In genomic region chr21:14259669-14260458, GRCh38 we compare ENCODE assay signal across 8 cellular contexts. TPM values are rescaled to one million over a fixed set of nuclear protein-coding genes. Genes with fewer than 3 reads are reported as not detected.
DNase-seq lines count a peak whose midpoint lies in the region; ATAC-seq and TF ChIP-seq lines count a peak whose summit lies in the region.

No MANE protein-coding gene starts in this region.

- POLR2A ChIA-PET in Caco-2 (lab: Charles Lee) = no interaction called here

- no peaks in the 10 kb centered on the region for H3K36me3 ChIP-seq in Caco-2 (ENCODE audit: control insufficient read depth, insufficient read depth, low read length)
- H3K36me3 ChIP-seq in adrenal gland (replicated peaks in 1 of 2) = no peaks in the 10 kb centered on the region
- H3K36me3 ChIP-seq in hepatocyte (replicated peaks; ENCODE audit: insufficient read depth, low read depth) = no peaks in the 10 kb centered on the region
- H3K36me3 ChIP-seq in spleen = no peaks in the 10 kb centered on the region

- peak; percentile 40 to 46 for DNase-seq in Caco-2
- DNase-seq in NCI-H2029 treated with DMSO at 0.1 percent for 48 hours (lab: John Stamatoyannopoulos, UW) = peak; percentile 68
- no peak for DNase-seq in adrenal gland
- DNase-seq in hepatocyte (ENCODE audit: low spot score) = peak; percentile 73
- no peak for DNase-seq in spleen
- DNase-seq in omental fat pad (ENCODE audit: low spot score) = no peak

- BruUV-seq in Caco-2 (replicated peaks; lab: Mats Ljungman, UMichigan) = no TSS peak

- H3K27me3 ChIP-seq in Caco-2 (replicated peaks; ENCODE audit: control insufficient read depth, insufficient read depth, low read length) = no peaks in the 10 kb centered on the region
- H3K27me3 ChIP-seq in adrenal gland = peaks cover 6% of the 10 kb centered on the region
- H3K27me3 ChIP-seq in hepatocyte = no peaks in the 10 kb centered on the region
- no peaks in the 10 kb centered on the region for H3K27me3 ChIP-seq in spleen (replicated peaks in 1 of 7)

- no peak overlapping the region for H3K4me3 Mint-ChIP-seq in Caco-2 (ENCODE audit: unreplicated experiment)

- no peak overlapping the region for H3K27ac Mint-ChIP-seq in Caco-2 (ENCODE audit: unreplicated experiment)

- peaks cover 20% of the 10 kb centered on the region for H3K4me1 ChIP-seq in Caco-2
- H3K4me1 ChIP-seq in adrenal gland (replicated peaks in 1 of 2) = no peaks in the 10 kb centered on the region
- H3K4me1 ChIP-seq in hepatocyte (ENCODE audit: insufficient read depth) = peaks cover 8% of the 10 kb centered on the region
- H3K4me1 ChIP-seq in spleen = no peaks in the 10 kb centered on the region

- H3K4me2 ChIP-seq in hepatocyte = peak overlapping the region; percentile 55

- intact Hi-C loops in Caco-2 (cut with micrococcal nuclease; ENCODE audit: unreplicated experiment) (loop anchor here (10.0 kb wide), 1 partner anchor 125 kb away; the partner anchor contains the start of gene HSPA13), adrenal gland (cut with DNase I) (loop anchor here in 1 of 2 donors (10.0 kb wide), 1 partner anchor 1335 kb away; no protein-coding TSS in a partner anchor), spleen (cut with DNase I; ENCODE audit: low total_unique reads) (loop anchor here (10.0 kb wide), 1 partner anchor 1335 kb away; no protein-coding TSS in a partner anchor)

- H3K36me3 Mint-ChIP-seq in Caco-2 (ENCODE audit: insufficient read depth, unreplicated experiment) = no peaks in the 10 kb centered on the region

- no peaks in the 10 kb centered on the region for H3K79me2 ChIP-seq in hepatocyte

- TF ChIP-seq CTCF in Caco-2 (IDR thresholded peaks at IDR 0.05; ENCODE audit: insufficient read depth in 1 of 2, low read depth in 1 of 2, low read length in 1 of 2, severe bottlenecking in 1 of 2, unreplicated experiment in 1 of 2) (peak; percentile 36 to 47), adrenal gland (IDR thresholded peaks at IDR 0.05) (peak; percentile 33 to 67 (median 58)), hepatocyte (IDR thresholded peaks at IDR 0.05; ENCODE audit: poor library complexity) (peak; percentile 64), spleen (IDR thresholded peaks at IDR 0.05 in 8 of 11, conservative IDR thresholded peaks at IDR 0.05 in 3 of 11) (peak in 9 of 11 experiments; percentile 38 to 58 (median 47)), omental fat pad (IDR thresholded peaks at IDR 0.05) (no peak)

- H3K9me3 Mint-ChIP-seq in Caco-2 (ENCODE audit: unreplicated experiment) = no peaks in the 10 kb centered on the region

- CTCF ChIA-PET in Caco-2 (lab: Charles Lee) = interaction anchor here (1.2 kb wide), 1 partner anchor 123 kb away, joined by 4 read pairs; the partner anchor contains the start of gene HSPA13

- H3K27ac ChIP-seq in adrenal gland (no peak overlapping the region), hepatocyte (peak overlapping the region; percentile 43), spleen (no peak overlapping the region)

- no peaks in the 10 kb centered on the region for H3K9me2 ChIP-seq in hepatocyte (replicated peaks; ENCODE audit: insufficient read depth)

- H2AFZ ChIP-seq in hepatocyte = peak overlapping the region; percentile 32

- H3K4me1 Mint-ChIP-seq in Caco-2 (ENCODE audit: low read depth, unreplicated experiment) = no peaks in the 10 kb centered on the region

- peak; percentile 83 for ATAC-seq in GM21723 (IDR thresholded peaks at IDR 0.05; ENCODE audit: unreplicated experiment)
- no peak for ATAC-seq in HG03108 (IDR thresholded peaks at IDR 0.05; ENCODE audit: unreplicated experiment)
- ATAC-seq in omental fat pad (ENCODE audit: low FRiP score) = no peak

- no peaks in the 10 kb centered on the region for H4K20me1 ChIP-seq in hepatocyte (ENCODE audit: insufficient read depth, poor library complexity, severe bottlenecking)

- H3K4me3 ChIP-seq in Caco-2 (ENCODE audit: low read depth, low read length) (no peak overlapping the region), adrenal gland (no peak overlapping the region), hepatocyte (no peak overlapping the region), spleen (no peak overlapping the region)

- TF ChIP-seq POLR2A in adrenal gland (IDR thresholded peaks at IDR 0.05) (no peak), spleen (IDR thresholded peaks at IDR 0.05) (no peak)

- H3K9me3 ChIP-seq in Caco-2 (no peaks in the 10 kb centered on the region), adrenal gland (replicated peaks in 1 of 3) (no peaks in the 10 kb centered on the region), hepatocyte (ENCODE audit: low read depth) (no peaks in the 10 kb centered on the region), spleen (no peaks in the 10 kb centered on the region)

- no peaks in the 10 kb centered on the region for H3K27me3 Mint-ChIP-seq in Caco-2 (ENCODE audit: insufficient read depth, unreplicated experiment)

- WGBS in adrenal gland, 4 donors = 26 to 28% (median 27%) methylated on average over 5 of the region's 5 CpGs
- 24% methylated on average over 5 of the region's 5 CpGs for WGBS in hepatocyte (ENCODE audit: low lambda C conversion rate, missing lambda C conversion rate)
- 38 to 43% (median 38%) methylated on average over 5 of the region's 5 CpGs for WGBS in spleen, 5 donors

RNA-seq across cellular contexts. Expression of gene RBM11, which starts 43.9 kb away (rescaled TPM):
- total RNA-seq in Caco-2 (2022) (0.61 and 0.74 TPM in 2 replicates), adrenal gland (10 to 100 TPM in 1 of 8 donors, 1 to 10 TPM in 6, under 1 TPM in 1; 0.84 to 53.7 (median 1.9) TPM), hepatocyte (1.4 and 6.1 TPM in 2 replicates), spleen (1 to 10 TPM; 1.6 to 3.7 (median 3.0) TPM), omental fat pad (1 to 10 TPM in 2 of 4 donors, not detected in 2; 1.2 to 2.0 TPM)
- polyA plus RNA-seq in adrenal gland (1 to 10 TPM; 5.5 to 6.2 (median 5.7) TPM), hepatocyte (1.1 and 3.5 TPM in 2 replicates), spleen (1 to 10 TPM in 2 of 3 donors, under 1 TPM in 1; 0.93 to 3.2 (median 2.6) TPM)

RNA-seq across cellular contexts. Expression of gene LIPI, which starts 49.1 kb away (rescaled TPM):
- not detected in 2 replicates for total RNA-seq in Caco-2 (2022)
- total RNA-seq in adrenal gland = not detected
- polyA plus RNA-seq in adrenal gland = not detected
- not detected in 2 replicates for total RNA-seq in hepatocyte
- not detected in 2 replicates for polyA plus RNA-seq in hepatocyte
- not detected for total RNA-seq in spleen
- polyA plus RNA-seq in spleen = not detected
- total RNA-seq in omental fat pad = not detected

Comparison
In these comparisons a context has a peak if more than half of its experiments do, and no peak if none do; other contexts are left out.
1. DNase-seq: peak in Caco-2 (2 of 2), NCI-H2029 treated with DMSO at 0.1 percent for 48 hours (single experiment) and hepatocyte (single experiment); none in adrenal gland (0 of 7), spleen (single experiment) and omental fat pad (single experiment).
2. CTCF ChIP-seq: peak in Caco-2 (2 of 2), adrenal gland (6 of 6), hepatocyte (single experiment) and spleen (9 of 11); none in omental fat pad (0 of 3).